Comparison of ENCODE assay signal across 19 cellular contexts in genomic region chr14:89826581-89826980, GRCh38.
"Had no signal": no experiment of that assay in that cellular context is flagged by ENCODE, and none has a peak within 500 bp of the region (broad histone marks: within the 10 kb centered on the region; RNA-seq: fewer than 3 reads in every experiment).

No MANE protein-coding gene starts in this region.

- H3K4me1 ChIP-seq: ascending aorta, gastroesophageal sphincter, right atrium auricular region, tibial nerve, vagina had no signal

- H3K27ac ChIP-seq: ascending aorta, cardiac muscle cell, gastroesophageal sphincter, right atrium auricular region, skin epidermis, tibial nerve, vagina had no signal

- DNase-seq: activated CD4-positive, CD25-positive, alpha-beta regulatory T cell treated with anti-CD3 and anti-CD28 coated beads, Interleukin-2, amount 50 U/mL, for 72 hours; activated naive CD4-positive, alpha-beta T cell; posterior cingulate gyrus; stimulated activated CD4-positive, alpha-beta T cell treated with anti-CD3 and anti-CD28 coated beads, Interleukin-4, amount 100 ng/mL, for 4 hours; stimulated activated CD8-positive, alpha-beta memory T cell treated with anti-CD3 and anti-CD28 coated beads, Interleukin-4, amount 100 ng/mL, for 48 hours; stimulated activated naive CD4-positive, alpha-beta T cell treated with Interleukin-2 at 50 U/mL for 16 hours; substantia nigra; T-helper 9 cell had no signal

- H3K9me3 ChIP-seq: ascending aorta, vagina had no signal

- H3K4me3 ChIP-seq: ascending aorta, cardiac muscle cell, gastroesophageal sphincter, right atrium auricular region, skin epidermis, tibial nerve, vagina had no signal

- ATAC-seq: gastroesophageal sphincter; left lobe of liver; natural killer cell treated with Interleukin-12 subunit alpha and Interleukin-12 subunit beta and Interleukin-15 and Interleukin-18, amount 100 ng/mL, for 72 hours had no signal

- H3K36me3 ChIP-seq: ascending aorta, cardiac muscle cell, gastroesophageal sphincter, right atrium auricular region, vagina had no signal

- H3K27ac Mint-ChIP-seq: activated T-helper 1 cell treated with anti-CD3 and anti-CD28 coated beads, Interleukin-12 subunit alpha, Interleukin-12 subunit beta, Interleukin-2, Interleukin-4 antibody, amounts not matched to agents 30 ng/mL and 10 ng/mL and 1 ng/mL, durations not matched to agents 14 hours and 24 hours and 36 hours; natural killer cell treated with Interleukin-12 subunit alpha and Interleukin-12 subunit beta and Interleukin-15 and Interleukin-18, amount 100 ng/mL, for 72 hours had no signal

- H3K4me3 Mint-ChIP-seq: activated T-helper 1 cell treated with anti-CD3 and anti-CD28 coated beads, Interleukin-12 subunit alpha, Interleukin-12 subunit beta, Interleukin-2, Interleukin-4 antibody, amounts not matched to agents 30 ng/mL and 10 ng/mL and 1 ng/mL, durations not matched to agents 14 hours and 24 hours and 36 hours; natural killer cell treated with Interleukin-12 subunit alpha and Interleukin-12 subunit beta and Interleukin-15 and Interleukin-18, amount 100 ng/mL, for 72 hours had no signal

- FAIRE-seq: islet of Langerhans had no signal
